Comparison of ENCODE assay signal across 7 cellular contexts in the genomic region with DNA sequence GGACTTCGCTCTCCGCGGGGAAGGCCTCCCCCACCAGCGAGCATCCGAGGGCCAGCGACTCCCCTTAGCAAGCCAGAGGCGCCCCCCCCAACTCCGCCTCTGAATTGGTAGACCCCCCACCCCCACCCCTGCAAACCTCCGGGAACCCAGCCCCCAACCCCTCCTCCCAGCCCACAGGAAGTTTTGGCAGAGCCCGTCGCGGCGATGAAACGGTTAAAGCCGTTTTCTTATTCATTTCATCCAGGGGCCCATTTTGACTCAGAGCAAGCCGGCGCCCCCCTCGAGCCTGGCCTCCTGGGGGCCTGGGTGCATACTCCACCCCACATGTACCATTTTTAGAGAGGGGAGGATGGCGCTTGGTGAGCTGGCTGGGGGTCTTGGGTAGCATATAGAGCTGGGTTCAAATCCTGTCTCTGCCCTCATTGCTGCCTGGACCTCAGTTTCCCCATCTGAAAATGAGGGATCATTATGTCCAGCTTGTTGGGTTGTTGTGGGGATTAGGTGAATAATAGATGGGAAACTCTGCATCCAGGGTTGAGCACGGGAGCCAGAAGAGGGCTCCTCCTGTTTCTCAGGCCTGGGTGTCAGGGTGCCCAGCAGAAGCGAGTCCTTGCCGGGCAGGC. TPM values are rescaled to one million over a fixed set of nuclear protein-coding genes. Genes with fewer than 3 reads are reported as not detected.
A peak's percentile ranks its signal among the peaks of the same experiment; 100 is the strongest.
DNase-seq lines count a peak whose midpoint lies in the region; ATAC-seq and TF ChIP-seq lines count a peak whose summit lies in the region.

No MANE protein-coding gene starts in this region.

- H3K27me3 Mint-ChIP-seq in activated CD8-positive, alpha-beta T cell treated with anti-CD3 and anti-CD28 coated beads for 36 hours = no peaks in the 10 kb centered on the region

- H3K27ac Mint-ChIP-seq in activated CD8-positive, alpha-beta T cell treated with anti-CD3 and anti-CD28 coated beads for 36 hours = no peak overlapping the region

- H3K36me3 ChIP-seq in HEK293 (ENCODE audit: control insufficient read depth in 2 of 2, insufficient read depth in 1 of 2, low read length in 2 of 2) = no peaks in the 10 kb centered on the region

- ATAC-seq in activated CD8-positive, alpha-beta T cell treated with anti-CD3 and anti-CD28 coated beads for 36 hours = peak; percentile 43
- ATAC-seq in HG03039 (IDR thresholded peaks at IDR 0.05; ENCODE audit: unreplicated experiment) = no peak

- H3K9me3 ChIP-seq in HEK293 (ENCODE audit: control insufficient read depth, insufficient read depth, low read depth, low read length) = no peaks in the 10 kb centered on the region

- H3K4me1 Mint-ChIP-seq in activated CD8-positive, alpha-beta T cell treated with anti-CD3 and anti-CD28 coated beads for 36 hours (ENCODE audit: low read depth) = peaks cover 35% of the 10 kb centered on the region

- DNase-seq in activated CD8-positive, alpha-beta T cell treated with anti-CD3 and anti-CD28 coated beads for 36 hours = peak; percentile 94
- DNase-seq in glomerular visceral epithelial cell (ENCODE audit: extremely low spot score) (peak; percentile 38), AG08395 (ENCODE audit: low spot score) (no peak), NCI-H345 (lab: John Stamatoyannopoulos, UW) (no peak)
- peak; percentile 67 to 78 for DNase-seq in stimulated activated CD4-positive, alpha-beta T cell treated with anti-CD3 and anti-CD28 coated beads, Interleukin-15, amount 100 ng/mL, for 48 hours (ENCODE audit: low read depth in 2 of 2)

- POLR2A ChIA-PET in HEK293 (lab: Yijun Ruan, JAX) = interaction anchor here (0.7 to 2.7 kb wide), 4 partner anchors 9 to 150 kb away, joined by 4 to 33 read pairs (median 6); a partner anchor contains a TSS
- POLR2A ChIA-PET in activated CD8-positive, alpha-beta T cell treated with anti-CD3 and anti-CD28 coated beads for 36 hours (lab: Charles Lee) = interaction anchor here (0.6 to 3.9 kb wide), 10 partner anchors 7 to 1045 kb away, joined by 3 to 97 read pairs (median 6); a partner anchor contains a TSS

- H3K9me3 Mint-ChIP-seq in activated CD8-positive, alpha-beta T cell treated with anti-CD3 and anti-CD28 coated beads for 36 hours = no peaks in the 10 kb centered on the region

- no peak for TF ChIP-seq CTCF in HEK293 (tag by site-specific recombination; IDR thresholded peaks at IDR 0.05)
- TF ChIP-seq CTCF in activated CD8-positive, alpha-beta T cell treated with anti-CD3 and anti-CD28 coated beads for 36 hours (IDR thresholded peaks at IDR 0.05) = peak; percentile 28

- H3K4me3 Mint-ChIP-seq in activated CD8-positive, alpha-beta T cell treated with anti-CD3 and anti-CD28 coated beads for 36 hours = peak overlapping the region; percentile 75

- H3K36me3 Mint-ChIP-seq in activated CD8-positive, alpha-beta T cell treated with anti-CD3 and anti-CD28 coated beads for 36 hours (ENCODE audit: low read depth) = no peaks in the 10 kb centered on the region

- H3K27ac ChIP-seq in HEK293 (ENCODE audit: extremely low read depth, low read depth, low read length) = peak overlapping the region; percentile 30; the same call in 1 of the 2 replicates

- CTCF ChIA-PET in HEK293 (lab: Yijun Ruan, JAX) = interaction anchor here (2.4 to 11.4 kb wide), 2 partner anchors 11 to 13 kb away, joined by 6 to 234 read pairs; a partner anchor contains a TSS
- CTCF ChIA-PET in activated CD8-positive, alpha-beta T cell treated with anti-CD3 and anti-CD28 coated beads for 36 hours (lab: Charles Lee) = interaction anchor here (0.7 to 9.2 kb wide), 4 partner anchors 13 to 63 kb away, joined by 3 to 326 read pairs (median 3); a partner anchor contains a TSS

- H3K4me3 ChIP-seq in HEK293 (ENCODE audit: low read depth, low read length) = peak overlapping the region; percentile 47

- peaks cover 6% of the 10 kb centered on the region; the same call in 1 of the 2 replicates for H3K4me1 ChIP-seq in HEK293 (ENCODE audit: control insufficient read depth, insufficient read depth, low read length)

- intact Hi-C loops in activated CD8-positive, alpha-beta T cell treated with anti-CD3 and anti-CD28 coated beads for 36 hours (cut with micrococcal nuclease) = no loop called here

TF ChIP-seq in HEK293, 187 proteins besides CTCF, POLR2A, EP300 and RAD21:
- peak; percentile 14; the same call in 1 of the 2 replicates for TF ChIP-seq GLIS1 (tag by site-specific recombination; IDR thresholded peaks at IDR 0.05)
- no peak for TF ChIP-seq ZFP69B (tag by site-specific recombination; IDR thresholded peaks at IDR 0.05)

RNA-seq across cellular contexts. Expression of a gene that starts 7.9 kb away (rescaled TPM):
- total RNA-seq in activated CD8-positive, alpha-beta T cell treated with anti-CD3 and anti-CD28 coated beads for 36 hours = 100 to 1,000 TPM; 292 to 299 TPM

RNA-seq across cellular contexts. Expression of a gene that starts 8.0 kb away (rescaled TPM):
- total RNA-seq in activated CD8-positive, alpha-beta T cell treated with anti-CD3 and anti-CD28 coated beads for 36 hours = 10 to 100 TPM; 17.3 to 18.4 TPM

RNA-seq across cellular contexts. Expression of a gene that starts 18.3 kb away (rescaled TPM):
- total RNA-seq in activated CD8-positive, alpha-beta T cell treated with anti-CD3 and anti-CD28 coated beads for 36 hours = 100 to 1,000 TPM; 251 to 262 TPM

RNA-seq across cellular contexts. Expression of a gene that starts 18.5 kb away (rescaled TPM):
- 10 to 100 TPM; 31.1 to 36.2 TPM for total RNA-seq in activated CD8-positive, alpha-beta T cell treated with anti-CD3 and anti-CD28 coated beads for 36 hours

RNA-seq across cellular contexts. Expression of a gene that starts 23.0 kb away (rescaled TPM):
- 10 to 100 TPM; 40.3 to 44.1 TPM for total RNA-seq in activated CD8-positive, alpha-beta T cell treated with anti-CD3 and anti-CD28 coated beads for 36 hours

Comparison
In these comparisons a context has a peak if more than half of its experiments do, and no peak if none do; other contexts are left out.
1. DNase-seq: peak in activated CD8-positive, alpha-beta T cell treated with anti-CD3 and anti-CD28 coated beads for 36 hours (single experiment), glomerular visceral epithelial cell (single experiment) and stimulated activated CD4-positive, alpha-beta T cell treated with anti-CD3 and anti-CD28 coated beads, Interleukin-15, amount 100 ng/mL, for 48 hours (2 of 2); none in AG08395 (single experiment) and NCI-H345 (single experiment).